ENCODE assay signal across 3 cellular contexts in genomic region chr14:59253527-59253926, GRCh38.
TF ChIP-seq lines count a peak whose summit lies in the region.

No MANE protein-coding gene starts in this region.

TF ChIP-seq in SK-N-SH, 30 proteins besides CTCF, POLR2A, EP300 and RAD21 (continued from another document):
- TF ChIP-seq SMC3 (IDR thresholded peaks at IDR 0.05; ENCODE audit: low read depth, low read length), result no peak
- TF ChIP-seq RXRA (IDR thresholded peaks at IDR 0.05; ENCODE audit: borderline replicate concordance, low read depth), result no peak
- TF ChIP-seq YY1 (IDR thresholded peaks at IDR 0.05; ENCODE audit: low read depth), result no peak
- no peak for TF ChIP-seq NRF1 (IDR thresholded peaks at IDR 0.05; ENCODE audit: low read depth, low read length)
- TF ChIP-seq, protein P1, sequence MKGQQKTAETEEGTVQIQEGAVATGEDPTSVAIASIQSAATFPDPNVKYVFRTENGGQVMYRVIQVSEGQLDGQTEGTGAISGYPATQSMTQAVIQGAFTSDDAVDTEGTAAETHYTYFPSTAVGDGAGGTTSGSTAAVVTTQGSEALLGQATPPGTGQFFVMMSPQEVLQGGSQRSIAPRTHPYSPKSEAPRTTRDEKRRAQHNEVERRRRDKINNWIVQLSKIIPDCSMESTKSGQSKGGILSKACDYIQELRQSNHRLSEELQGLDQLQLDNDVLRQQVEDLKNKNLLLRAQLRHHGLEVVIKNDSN (IDR thresholded peaks at IDR 0.05; ENCODE audit: borderline replicate concordance, low read depth), result no peak
- no peak for TF ChIP-seq USF2 (IDR thresholded peaks at IDR 0.05; ENCODE audit: borderline replicate concordance, low read depth, low read length)

TF ChIP-seq in SK-N-SH treated with all-trans-retinoic acid at 6 μM for 48 hours, 23 proteins besides CTCF, POLR2A, EP300 and RAD21 (continued from another document):
- TF ChIP-seq CSRNP3 (CRISPR knock-in tag; IDR thresholded peaks at IDR 0.05) (no peak), ZNF70 (CRISPR knock-in tag; IDR thresholded peaks at IDR 0.05) (no peak), BACH2 (CRISPR knock-in tag; IDR thresholded peaks at IDR 0.05; ENCODE audit: borderline replicate concordance) (no peak), SNAI2 (CRISPR knock-in tag; IDR thresholded peaks at IDR 0.05) (no peak), RARB (CRISPR knock-in tag; IDR thresholded peaks at IDR 0.05) (no peak), OSR1 (CRISPR knock-in tag; IDR thresholded peaks at IDR 0.05) (no peak), PATZ1 (CRISPR knock-in tag; IDR thresholded peaks at IDR 0.05; ENCODE audit: borderline replicate concordance) (no peak), PPARA (CRISPR knock-in tag; IDR thresholded peaks at IDR 0.05; ENCODE audit: borderline replicate concordance) (no peak), GLIS3 (CRISPR knock-in tag; IDR thresholded peaks at IDR 0.05) (no peak), TOX (CRISPR knock-in tag; IDR thresholded peaks at IDR 0.05; ENCODE audit: borderline replicate concordance) (no peak)
- TF ChIP-seq, protein P2, sequence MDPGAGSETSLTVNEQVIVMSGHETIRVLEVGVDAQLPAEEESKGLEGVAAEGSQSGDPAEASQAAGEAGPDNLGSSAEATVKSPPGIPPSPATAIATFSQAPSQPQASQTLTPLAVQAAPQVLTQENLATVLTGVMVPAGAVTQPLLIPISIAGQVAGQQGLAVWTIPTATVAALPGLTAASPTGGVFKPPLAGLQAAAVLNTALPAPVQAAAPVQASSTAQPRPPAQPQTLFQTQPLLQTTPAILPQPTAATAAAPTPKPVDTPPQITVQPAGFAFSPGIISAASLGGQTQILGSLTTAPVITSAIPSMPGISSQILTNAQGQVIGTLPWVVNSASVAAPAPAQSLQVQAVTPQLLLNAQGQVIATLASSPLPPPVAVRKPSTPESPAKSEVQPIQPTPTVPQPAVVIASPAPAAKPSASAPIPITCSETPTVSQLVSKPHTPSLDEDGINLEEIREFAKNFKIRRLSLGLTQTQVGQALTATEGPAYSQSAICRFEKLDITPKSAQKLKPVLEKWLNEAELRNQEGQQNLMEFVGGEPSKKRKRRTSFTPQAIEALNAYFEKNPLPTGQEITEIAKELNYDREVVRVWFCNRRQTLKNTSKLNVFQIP (CRISPR knock-in tag; IDR thresholded peaks at IDR 0.05; ENCODE audit: borderline replicate concordance, low read depth), result no peak

TF ChIP-seq in GM12878, 131 proteins besides CTCF, POLR2A, EP300 and RAD21 (continued from another document):
- TF ChIP-seq, protein P3, sequence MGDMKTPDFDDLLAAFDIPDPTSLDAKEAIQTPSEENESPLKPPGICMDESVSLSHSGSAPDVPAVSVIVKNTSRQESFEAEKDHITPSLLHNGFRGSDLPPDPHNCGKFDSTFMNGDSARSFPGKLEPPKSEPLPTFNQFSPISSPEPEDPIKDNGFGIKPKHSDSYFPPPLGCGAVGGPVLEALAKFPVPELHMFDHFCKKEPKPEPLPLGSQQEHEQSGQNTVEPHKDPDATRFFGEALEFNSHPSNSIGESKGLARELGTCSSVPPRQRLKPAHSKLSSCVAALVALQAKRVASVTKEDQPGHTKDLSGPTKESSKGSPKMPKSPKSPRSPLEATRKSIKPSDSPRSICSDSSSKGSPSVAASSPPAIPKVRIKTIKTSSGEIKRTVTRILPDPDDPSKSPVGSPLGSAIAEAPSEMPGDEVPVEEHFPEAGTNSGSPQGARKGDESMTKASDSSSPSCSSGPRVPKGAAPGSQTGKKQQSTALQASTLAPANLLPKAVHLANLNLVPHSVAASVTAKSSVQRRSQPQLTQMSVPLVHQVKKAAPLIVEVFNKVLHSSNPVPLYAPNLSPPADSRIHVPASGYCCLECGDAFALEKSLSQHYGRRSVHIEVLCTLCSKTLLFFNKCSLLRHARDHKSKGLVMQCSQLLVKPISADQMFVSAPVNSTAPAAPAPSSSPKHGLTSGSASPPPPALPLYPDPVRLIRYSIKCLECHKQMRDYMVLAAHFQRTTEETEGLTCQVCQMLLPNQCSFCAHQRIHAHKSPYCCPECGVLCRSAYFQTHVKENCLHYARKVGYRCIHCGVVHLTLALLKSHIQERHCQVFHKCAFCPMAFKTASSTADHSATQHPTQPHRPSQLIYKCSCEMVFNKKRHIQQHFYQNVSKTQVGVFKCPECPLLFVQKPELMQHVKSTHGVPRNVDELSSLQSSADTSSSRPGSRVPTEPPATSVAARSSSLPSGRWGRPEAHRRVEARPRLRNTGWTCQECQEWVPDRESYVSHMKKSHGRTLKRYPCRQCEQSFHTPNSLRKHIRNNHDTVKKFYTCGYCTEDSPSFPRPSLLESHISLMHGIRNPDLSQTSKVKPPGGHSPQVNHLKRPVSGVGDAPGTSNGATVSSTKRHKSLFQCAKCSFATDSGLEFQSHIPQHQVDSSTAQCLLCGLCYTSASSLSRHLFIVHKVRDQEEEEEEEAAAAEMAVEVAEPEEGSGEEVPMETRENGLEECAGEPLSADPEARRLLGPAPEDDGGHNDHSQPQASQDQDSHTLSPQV (IDR thresholded peaks at IDR 0.05), result peak; percentile 54; the same call in 1 of the 2 replicates
- no peak for TF ChIP-seq CHD2 (IDR thresholded peaks at IDR 0.05; ENCODE audit: borderline replicate concordance, low read depth, low read length)
- peak; percentile 88 for TF ChIP-seq MEF2B (IDR thresholded peaks at IDR 0.05; ENCODE audit: partially characterized antibody, poor library complexity, severe bottlenecking)
- TF ChIP-seq CEBPZ (IDR thresholded peaks at IDR 0.05; ENCODE audit: low read depth, low read length), result no peak
- TF ChIP-seq ETV6 (conservative IDR thresholded peaks at IDR 0.05 in 1 of 2, IDR thresholded peaks at IDR 0.05 in 1 of 2; ENCODE audit: borderline replicate concordance in 1 of 2, low read depth in 1 of 2), result no peak
- no peak for TF ChIP-seq TCF12 (IDR thresholded peaks at IDR 0.05; ENCODE audit: low read depth, low read length)
